In the genomic region with DNA sequence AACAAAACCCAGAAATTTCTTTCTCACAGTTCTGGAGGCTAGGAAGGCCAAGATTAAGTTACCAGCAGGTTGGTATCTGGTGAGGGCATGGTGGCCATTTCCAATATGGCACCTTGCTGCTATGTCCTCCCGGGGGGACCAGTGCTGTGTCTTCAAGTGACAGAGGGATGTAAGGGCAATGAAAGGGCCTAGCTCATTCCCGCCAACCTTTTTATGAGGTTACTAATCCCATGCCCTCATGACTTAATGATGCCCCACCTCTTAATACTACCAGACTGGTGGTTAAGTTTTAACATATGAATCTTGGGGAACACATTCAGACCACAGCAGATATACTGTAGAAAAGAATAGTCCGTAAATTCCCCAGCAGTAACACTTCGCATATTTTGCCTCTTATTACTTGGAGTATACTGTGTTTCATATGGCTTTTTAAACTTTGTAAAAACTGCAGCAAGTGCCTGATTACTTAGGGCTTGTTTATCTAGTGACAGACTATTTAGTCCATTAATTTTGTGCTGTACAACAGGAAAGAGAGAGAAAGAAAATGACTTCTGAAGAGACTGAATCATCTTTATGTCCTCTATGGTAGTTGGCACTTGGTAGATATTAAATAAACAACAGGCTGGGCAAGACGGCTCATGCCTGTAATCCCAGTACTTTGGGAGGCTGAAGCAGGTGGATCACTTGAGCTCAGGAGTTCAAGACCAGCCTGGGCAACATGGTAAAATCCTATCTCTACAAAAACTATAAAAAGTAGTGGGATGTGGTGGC, we compare ENCODE assay signal across 2 cellular contexts. TPM values are rescaled to one million over a fixed set of nuclear protein-coding genes. Genes with fewer than 3 reads are reported as not detected.
"Had no signal": no experiment of that assay in that cellular context is flagged by ENCODE, and none has a peak within 500 bp of the region (broad histone marks: within the 10 kb centered on the region; RNA-seq: fewer than 3 reads in every experiment).

No MANE protein-coding gene starts in this region.

RNA-seq across cellular contexts. Expression of a gene that starts 26.2 kb away (rescaled TPM):
- total RNA-seq: dermis blood vessel endothelial cell had no signal

RNA-seq across cellular contexts. Expression of a gene that starts 44.8 kb away (rescaled TPM):
- total RNA-seq: mesenteric fat pad had no signal
